2 cellular contexts compared by ENCODE assay signal in genomic region chr7:51316666-51317581, GRCh38.
TF ChIP-seq lines count a peak whose summit lies in the region.

TSS of gene COBL (minus strand) at chr7:51316809. CDS start at chr7:51316633, 176 bp downstream.

TF ChIP-seq in SK-N-SH, 30 proteins besides CTCF, POLR2A, EP300 and RAD21 (continued from another document):
- TF ChIP-seq REST (IDR thresholded peaks at IDR 0.05; ENCODE audit: low read depth, low read length) (no peak), GABPA (IDR thresholded peaks at IDR 0.05; ENCODE audit: low read depth) (no peak)

TF ChIP-seq in SK-N-SH treated with all-trans-retinoic acid at 6 μM for 48 hours, 23 proteins besides CTCF, POLR2A, EP300 and RAD21 (continued from another document):
- no peak for TF ChIP-seq PPARA (CRISPR knock-in tag; IDR thresholded peaks at IDR 0.05; ENCODE audit: borderline replicate concordance)
- TF ChIP-seq ZNF70 (CRISPR knock-in tag; IDR thresholded peaks at IDR 0.05) = no peak
- TF ChIP-seq CSDC2 (CRISPR knock-in tag; IDR thresholded peaks at IDR 0.05) = no peak
- no peak for TF ChIP-seq BACH2 (CRISPR knock-in tag; IDR thresholded peaks at IDR 0.05; ENCODE audit: borderline replicate concordance)
